16 cellular contexts compared by ENCODE assay signal in the genomic region with DNA sequence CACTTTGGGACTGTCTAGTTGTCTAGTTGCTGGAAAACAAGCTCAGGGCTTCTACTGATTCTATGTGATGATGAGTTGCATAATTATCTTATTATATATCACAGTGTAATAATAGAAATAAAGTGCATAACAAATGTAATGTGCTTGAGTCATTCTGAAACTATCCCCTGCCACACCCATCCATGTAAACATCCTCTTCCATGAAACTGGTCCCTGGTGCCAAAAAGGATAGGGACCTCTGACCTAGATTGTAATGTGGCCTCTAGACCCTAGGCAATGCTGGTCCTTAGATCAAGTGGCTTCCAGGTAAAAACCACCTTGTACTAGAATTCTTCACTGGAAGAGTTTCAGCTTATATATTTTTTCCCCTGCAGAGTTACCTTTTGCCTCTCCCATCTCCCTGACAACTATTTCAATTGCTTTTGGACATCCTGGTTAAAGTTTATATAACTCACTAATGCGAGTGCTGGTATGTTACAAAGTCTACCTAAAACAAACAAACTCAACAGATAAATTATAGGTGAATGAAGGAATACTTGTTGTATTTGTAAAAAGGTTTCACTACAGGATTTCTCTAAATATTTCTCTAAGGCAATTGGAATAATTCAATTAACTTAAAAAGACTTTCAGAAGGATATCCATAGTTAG.
A peak's percentile ranks its signal among the peaks of the same experiment; 100 is the strongest.
DNase-seq lines count a peak whose midpoint lies in the region; ATAC-seq, FAIRE-seq and TF ChIP-seq lines count a peak whose summit lies in the region.
"Had no signal": no experiment of that assay in that cellular context is flagged by ENCODE, and none has a peak within 500 bp of the region (broad histone marks: within the 10 kb centered on the region; RNA-seq: fewer than 3 reads in every experiment).

No MANE protein-coding gene starts in this region.

- CTCF ChIA-PET in activated CD8-positive, alpha-beta T cell treated with anti-CD3 and anti-CD28 coated beads, Interleukin-2, amount 10 ng/mL, durations not matched to agents 7 days and 5 days (lab: Charles Lee) = no interaction called here

- H3K9me3 Mint-ChIP-seq in activated CD8-positive, alpha-beta T cell treated with anti-CD3 and anti-CD28 coated beads, Interleukin-2, amount 10 ng/mL, durations not matched to agents 7 days and 5 days (ENCODE audit: insufficient read depth) = peaks cover 13% of the 10 kb centered on the region
- H3K9me3 Mint-ChIP-seq: activated CD4-positive, alpha-beta T cell treated with anti-CD3 and anti-CD28 coated beads, Interleukin-2, amount 10 ng/mL, durations not matched to agents 7 days and 5 days; activated T-helper 1 cell treated with anti-CD3 and anti-CD28 coated beads, Interleukin-12 subunit alpha, Interleukin-12 subunit beta, Interleukin-2, Interleukin-4 antibody, amounts not matched to agents 30 ng/mL and 10 ng/mL and 1 ng/mL, durations not matched to agents 14 hours and 24 hours and 36 hours had no signal

- no peak for FAIRE-seq in bronchial epithelial cell (lab: Jason Lieb, UNC)

- TF ChIP-seq POLR2A in body of pancreas (IDR thresholded peaks at IDR 0.05) = no peak

- POLR2A ChIA-PET in activated CD8-positive, alpha-beta T cell treated with anti-CD3 and anti-CD28 coated beads, Interleukin-2, amount 10 ng/mL, durations not matched to agents 7 days and 5 days (lab: Charles Lee) = no interaction called here

- TF ChIP-seq CTCF in bronchial epithelial cell (IDR thresholded peaks at IDR 0.05; ENCODE audit: insufficient read depth, low read length, severe bottlenecking) = no peak
- TF ChIP-seq CTCF in body of pancreas (IDR thresholded peaks at IDR 0.05) = no peak

- no peaks in the 10 kb centered on the region for H3K4me1 Mint-ChIP-seq in activated CD8-positive, alpha-beta T cell treated with anti-CD3 and anti-CD28 coated beads, Interleukin-2, amount 10 ng/mL, durations not matched to agents 7 days and 5 days (ENCODE audit: low read depth)
- H3K4me1 Mint-ChIP-seq: activated CD4-positive, alpha-beta T cell treated with anti-CD3 and anti-CD28 coated beads, Interleukin-2, amount 10 ng/mL, durations not matched to agents 7 days and 5 days had no signal

- no peaks in the 10 kb centered on the region for H3K36me3 Mint-ChIP-seq in activated CD8-positive, alpha-beta T cell treated with anti-CD3 and anti-CD28 coated beads, Interleukin-2, amount 10 ng/mL, durations not matched to agents 7 days and 5 days (ENCODE audit: low read depth)

- peak; percentile 94 for ATAC-seq in left lobe of liver
- no peak for ATAC-seq in GM19351 (IDR thresholded peaks at IDR 0.05; ENCODE audit: unreplicated experiment)
- ATAC-seq in body of pancreas = no peak
- ATAC-seq in activated CD8-positive, alpha-beta T cell treated with anti-CD3 and anti-CD28 coated beads, Interleukin-2, amount 10 ng/mL, durations not matched to agents 7 days and 5 days = no peak

- H3K9me3 ChIP-seq in body of pancreas = no peaks in the 10 kb centered on the region
- H3K9me3 ChIP-seq: ascending aorta, Peyer's patch had no signal

- H3K36me3 ChIP-seq in bronchial epithelial cell (ENCODE audit: control insufficient read depth, insufficient read depth, low read length) (no peaks in the 10 kb centered on the region), body of pancreas (replicated peaks in 1 of 2; ENCODE audit: insufficient read depth in 1 of 2, low read depth in 2 of 2) (no peaks in the 10 kb centered on the region)
- H3K36me3 ChIP-seq: ascending aorta, Peyer's patch had no signal

- intact Hi-C loops in body of pancreas (cut with DNase I) = no loop called here

- no peak overlapping the region for H3K4me3 Mint-ChIP-seq in activated CD8-positive, alpha-beta T cell treated with anti-CD3 and anti-CD28 coated beads, Interleukin-2, amount 10 ng/mL, durations not matched to agents 7 days and 5 days
- H3K4me3 Mint-ChIP-seq: activated CD4-positive, alpha-beta T cell treated with anti-CD3 and anti-CD28 coated beads, Interleukin-2, amount 10 ng/mL, durations not matched to agents 7 days and 5 days; activated T-helper 1 cell treated with anti-CD3 and anti-CD28 coated beads, Interleukin-12 subunit alpha, Interleukin-12 subunit beta, Interleukin-2, Interleukin-4 antibody, amounts not matched to agents 30 ng/mL and 10 ng/mL and 1 ng/mL, durations not matched to agents 14 hours and 24 hours and 36 hours had no signal

- H3K27me3 ChIP-seq in bronchial epithelial cell (ENCODE audit: control insufficient read depth, insufficient read depth, low read length) (no peaks in the 10 kb centered on the region), body of pancreas (no peaks in the 10 kb centered on the region)
- H3K27me3 ChIP-seq: ascending aorta, Peyer's patch had no signal

- H3K27ac ChIP-seq in body of pancreas = no peak overlapping the region
- H3K27ac ChIP-seq: ascending aorta had no signal

- 9 to 30% methylated on average over 1 of the region's 1 CpG for WGBS in body of pancreas, 2 donors

- no peaks in the 10 kb centered on the region for H3K4me1 ChIP-seq in body of pancreas
- H3K4me1 ChIP-seq: ascending aorta had no signal

- H3K27ac Mint-ChIP-seq in activated CD8-positive, alpha-beta T cell treated with anti-CD3 and anti-CD28 coated beads, Interleukin-2, amount 10 ng/mL, durations not matched to agents 7 days and 5 days = no peak overlapping the region
- H3K27ac Mint-ChIP-seq: activated CD4-positive, alpha-beta T cell treated with anti-CD3 and anti-CD28 coated beads, Interleukin-2, amount 10 ng/mL, durations not matched to agents 7 days and 5 days; activated T-helper 1 cell treated with anti-CD3 and anti-CD28 coated beads, Interleukin-12 subunit alpha, Interleukin-12 subunit beta, Interleukin-2, Interleukin-4 antibody, amounts not matched to agents 30 ng/mL and 10 ng/mL and 1 ng/mL, durations not matched to agents 14 hours and 24 hours and 36 hours had no signal

- no peaks in the 10 kb centered on the region for H3K27me3 Mint-ChIP-seq in activated CD8-positive, alpha-beta T cell treated with anti-CD3 and anti-CD28 coated beads, Interleukin-2, amount 10 ng/mL, durations not matched to agents 7 days and 5 days (ENCODE audit: low read depth)
- H3K27me3 Mint-ChIP-seq: activated CD4-positive, alpha-beta T cell treated with anti-CD3 and anti-CD28 coated beads, Interleukin-2, amount 10 ng/mL, durations not matched to agents 7 days and 5 days had no signal

- DNase-seq in A172 (ENCODE audit: low spot score) (peak; percentile 31), HS-27A (ENCODE audit: low read depth) (peak; percentile 50), bronchial epithelial cell (ENCODE audit: low read depth) (peak; percentile 76), left lobe of liver (ENCODE audit: low spot score) (no peak), body of pancreas (no peak), activated gamma-delta T cell (lab: John Stamatoyannopoulos, UW) (no peak)
- DNase-seq in activated CD8-positive, alpha-beta T cell treated with anti-CD3 and anti-CD28 coated beads, Interleukin-2, amount 10 ng/mL, durations not matched to agents 7 days and 5 days = no peak
- DNase-seq: activated CD4-positive, alpha-beta T cell treated with anti-CD3 and anti-CD28 coated beads, Interleukin-2, amount 10 ng/mL, durations not matched to agents 7 days and 5 days; MV-4-11; NCI-H2171 treated with DMSO at 0.1 percent for 48 hours; nucleus accumbens had no signal

- H3K4me3 ChIP-seq in bronchial epithelial cell (ENCODE audit: low read depth, low read length) (no peak overlapping the region), body of pancreas (no peak overlapping the region)
- H3K4me3 ChIP-seq: ascending aorta, lung, Peyer's patch had no signal

Comparison
In these comparisons a context has a peak if more than half of its experiments do, and no peak if none do; other contexts are left out.
1. DNase-seq: peak in A172 (single experiment), HS-27A (single experiment) and bronchial epithelial cell (single experiment); none in left lobe of liver (single experiment), body of pancreas (0 of 4), activated gamma-delta T cell (single experiment) and activated CD8-positive, alpha-beta T cell treated with anti-CD3 and anti-CD28 coated beads, Interleukin-2, amount 10 ng/mL, durations not matched to agents 7 days and 5 days (single experiment).